In genomic region chr20:45049904-45050471, GRCh38 we compare ENCODE assay signal across 11 cellular contexts. TPM values are rescaled to one million over a fixed set of nuclear protein-coding genes. Genes with fewer than 3 reads are reported as not detected.
DNase-seq lines count a peak whose midpoint lies in the region; ATAC-seq and TF ChIP-seq lines count a peak whose summit lies in the region.
"Had no signal": no experiment of that assay in that cellular context is flagged by ENCODE, and none has a peak within 500 bp of the region (broad histone marks: within the 10 kb centered on the region; RNA-seq: fewer than 3 reads in every experiment).

No MANE protein-coding gene starts in this region.

- peak overlapping the region; percentile 37 to 72 for H3K27ac ChIP-seq in right atrium auricular region
- H3K27ac ChIP-seq in heart left ventricle, result peak overlapping the region in 1 of 12 donors; percentile 6
- H3K27ac ChIP-seq in thymus (ENCODE audit: low read depth), result peak overlapping the region; percentile 64

- peaks cover 45% of the 10 kb centered on the region for H3K4me1 Mint-ChIP-seq in T-helper 2 cell treated with Interferon-gamma antibody and Interleukin-4, amounts not matched to agents 5 μg/mL and 100 μg/mL, for 36 hours (ENCODE audit: low read depth)
- peaks cover 15% of the 10 kb centered on the region for H3K4me1 Mint-ChIP-seq in glutamatergic neuron (ENCODE audit: low read depth, unreplicated experiment)

- peaks cover 36% of the 10 kb centered on the region for H3K36me3 Mint-ChIP-seq in T-helper 2 cell treated with Interferon-gamma antibody and Interleukin-4, amounts not matched to agents 5 μg/mL and 100 μg/mL, for 36 hours (ENCODE audit: low read depth)
- no peaks in the 10 kb centered on the region for H3K36me3 Mint-ChIP-seq in glutamatergic neuron (ENCODE audit: unreplicated experiment)

- H3K4me1 ChIP-seq in right atrium auricular region (peaks cover 0 to 45% of the 10 kb centered on the region in 2 donors), heart left ventricle (peaks cover 0 to 55% (median 29%) of the 10 kb centered on the region in 12 donors), thymus (ENCODE audit: control insufficient read depth, insufficient read depth, low read length) (peaks cover 5% of the 10 kb centered on the region)

- intact Hi-C loops in heart left ventricle (cut with DNase I), result loop anchor here in 4 of 10 donors (5.0 to 10.0 kb wide), 3 partner anchors 38 to 245 kb away; no protein-coding TSS in a partner anchor

- no peak for DNase-seq in right atrium auricular region (ENCODE audit: low spot score)
- no peak for DNase-seq in heart left ventricle
- DNase-seq in T-helper 2 cell treated with Interferon-gamma antibody and Interleukin-4, amounts not matched to agents 5 μg/mL and 100 μg/mL, for 36 hours (ENCODE audit: low spot score), result peak; percentile 29
- no peak for DNase-seq in glutamatergic neuron
- no peak for DNase-seq in SW 1271 (lab: John Stamatoyannopoulos, UW)
- DNase-seq in NK-92 (lab: John Stamatoyannopoulos, UW; ENCODE audit: unreplicated experiment), result no peak
- DNase-seq: activated CD4-positive, CD25-positive, alpha-beta regulatory T cell; NCI-H69 had no signal

- peak overlapping the region; percentile 30 for H3K4me3 Mint-ChIP-seq in T-helper 2 cell treated with Interferon-gamma antibody and Interleukin-4, amounts not matched to agents 5 μg/mL and 100 μg/mL, for 36 hours
- peak overlapping the region; percentile 14 for H3K4me3 Mint-ChIP-seq in glutamatergic neuron (ENCODE audit: unreplicated experiment)
- H3K4me3 Mint-ChIP-seq: nephron had no signal

- TF ChIP-seq POLR2A in heart left ventricle (IDR thresholded peaks at IDR 0.05), result no peak

- WGBS in heart left ventricle, 4 donors, result 45 to 54% (median 51%) methylated on average over 5 of the region's 5 CpGs
- 57% methylated on average over 5 of the region's 5 CpGs for WGBS in thymus

- H3K27me3 ChIP-seq in right atrium auricular region, result no peaks in the 10 kb centered on the region
- H3K27me3 ChIP-seq in heart left ventricle, result no peaks in the 10 kb centered on the region
- H3K27me3 ChIP-seq in thymus (ENCODE audit: control insufficient read depth, insufficient read depth), result no peaks in the 10 kb centered on the region

- TF ChIP-seq CTCF in right atrium auricular region (IDR thresholded peaks at IDR 0.05) (no peak), heart left ventricle (IDR thresholded peaks at IDR 0.05) (no peak), glutamatergic neuron (IDR thresholded peaks at IDR 0.05; ENCODE audit: partially characterized antibody, unreplicated experiment) (no peak)

- H3K27me3 Mint-ChIP-seq in T-helper 2 cell treated with Interferon-gamma antibody and Interleukin-4, amounts not matched to agents 5 μg/mL and 100 μg/mL, for 36 hours (ENCODE audit: low read depth), result no peaks in the 10 kb centered on the region
- H3K27me3 Mint-ChIP-seq in glutamatergic neuron (ENCODE audit: unreplicated experiment), result no peaks in the 10 kb centered on the region

- H3K9me3 ChIP-seq in right atrium auricular region, result no peaks in the 10 kb centered on the region
- no peaks in the 10 kb centered on the region for H3K9me3 ChIP-seq in heart left ventricle
- H3K9me3 ChIP-seq in thymus (ENCODE audit: control insufficient read depth), result no peaks in the 10 kb centered on the region

- H3K9me3 Mint-ChIP-seq in T-helper 2 cell treated with Interferon-gamma antibody and Interleukin-4, amounts not matched to agents 5 μg/mL and 100 μg/mL, for 36 hours, result no peaks in the 10 kb centered on the region
- H3K9me3 Mint-ChIP-seq in glutamatergic neuron (ENCODE audit: unreplicated experiment), result no peaks in the 10 kb centered on the region
- H3K9me3 Mint-ChIP-seq: nephron had no signal

- ATAC-seq in heart left ventricle (no peak), HG02840 (IDR thresholded peaks at IDR 0.05; ENCODE audit: low FRiP score, unreplicated experiment) (no peak)

- peak overlapping the region; percentile 79 for H3K27ac Mint-ChIP-seq in T-helper 2 cell treated with Interferon-gamma antibody and Interleukin-4, amounts not matched to agents 5 μg/mL and 100 μg/mL, for 36 hours
- peak overlapping the region; percentile 13 for H3K27ac Mint-ChIP-seq in glutamatergic neuron (ENCODE audit: unreplicated experiment)

- no peaks in the 10 kb centered on the region for H3K36me3 ChIP-seq in right atrium auricular region
- H3K36me3 ChIP-seq in heart left ventricle, result peaks cover 0 to 31% (median 0%) of the 10 kb centered on the region in 9 donors
- peaks cover 16% of the 10 kb centered on the region for H3K36me3 ChIP-seq in thymus (ENCODE audit: control insufficient read depth, insufficient read depth)

- H3K4me3 ChIP-seq in right atrium auricular region (no peak overlapping the region), heart left ventricle (no peak overlapping the region), thymus (ENCODE audit: low read length) (no peak overlapping the region)

RNA-seq across cellular contexts. Expression of gene KCNS1, which starts 50.9 kb away (rescaled TPM):
- total RNA-seq in right atrium auricular region (under 1 TPM; 0.33 to 0.39 TPM), heart left ventricle (under 1 TPM in 2 of 9 donors, not detected in 7; 0.07 to 0.38 TPM), glutamatergic neuron (ENCODE audit: unreplicated experiment) (not detected)
- polyA plus RNA-seq in heart left ventricle (under 1 TPM in 1 of 2 donors, not detected in 1; 0.14 TPM), thymus (0.34 TPM)
